24 cellular contexts compared by ENCODE assay signal in genomic region chr19:46482645-46483044, GRCh38. TPM values are rescaled to one million over a fixed set of nuclear protein-coding genes. Genes with fewer than 3 reads are reported as not detected.
A peak's percentile ranks its signal among the peaks of the same experiment; 100 is the strongest.
DNase-seq lines count a peak whose midpoint lies in the region; ATAC-seq and TF ChIP-seq lines count a peak whose summit lies in the region.
"Had no signal": no experiment of that assay in that cellular context is flagged by ENCODE, and none has a peak within 500 bp of the region (broad histone marks: within the 10 kb centered on the region; RNA-seq: fewer than 3 reads in every experiment).

No MANE protein-coding gene starts in this region.

- H3K36me3 Mint-ChIP-seq in nephron progenitor cell (ENCODE audit: low read depth) = no peaks in the 10 kb centered on the region

- H3K4me1 Mint-ChIP-seq in nephron progenitor cell = peaks cover 63% of the 10 kb centered on the region

- peaks cover 6% of the 10 kb centered on the region for H3K4me1 ChIP-seq in lower lobe of right lung

- H3K36me3 ChIP-seq in SU-DHL-6 (ENCODE audit: low read length) (no peaks in the 10 kb centered on the region), lower lobe of right lung (no peaks in the 10 kb centered on the region)
- H3K36me3 ChIP-seq: gastrocnemius medialis, left lung, MG63, upper lobe of left lung had no signal

- intact Hi-C loops in lower lobe of right lung (cut with DNase I) = loop anchor here (10.0 kb wide), 1 partner anchor 78 kb away; no protein-coding TSS in a partner anchor

- no peaks in the 10 kb centered on the region for H3K9me2 ChIP-seq in SU-DHL-6 (replicated peaks; ENCODE audit: insufficient read depth, low read length)

- H3K9me3 Mint-ChIP-seq in nephron progenitor cell = peaks cover 15% of the 10 kb centered on the region
- H3K9me3 Mint-ChIP-seq: activated CD4-positive, alpha-beta T cell treated with anti-CD3 and anti-CD28 coated beads, Interleukin-2, amount 10 ng/mL, durations not matched to agents 7 days and 5 days; activated naive CD8-positive, alpha-beta T cell treated with anti-CD3 and anti-CD28 coated beads, Interleukin-2, amount 50 U/mL, for 24 hours had no signal

- no peak overlapping the region for H3K9ac ChIP-seq in SU-DHL-6 (ENCODE audit: low read length)

- H3K27me3 Mint-ChIP-seq in nephron progenitor cell (ENCODE audit: low read depth, poor library complexity) = peaks cover 30% of the 10 kb centered on the region

- H2AFZ ChIP-seq in SU-DHL-6 (ENCODE audit: low read depth, low read length, severe bottlenecking) = no peak overlapping the region

- H3K79me2 ChIP-seq in SU-DHL-6 (ENCODE audit: insufficient read depth, low read length) = no peaks in the 10 kb centered on the region

- H3K4me3 ChIP-seq in AG10803 (ENCODE audit: low read length) = no peak overlapping the region
- no peak overlapping the region for H3K4me3 ChIP-seq in SU-DHL-6 (ENCODE audit: insufficient read depth, low read length, poor library complexity, severe bottlenecking)
- H3K4me3 ChIP-seq in fibroblast of pulmonary artery (replicated peaks; ENCODE audit: low read depth, low read length) = no peak overlapping the region
- H3K4me3 ChIP-seq in lower lobe of right lung = no peak overlapping the region
- H3K4me3 ChIP-seq: gastrocnemius medialis, left lung, MG63, mucosa of descending colon, upper lobe of left lung had no signal

- H3K27ac Mint-ChIP-seq in nephron progenitor cell = peak overlapping the region; percentile 77
- H3K27ac Mint-ChIP-seq: activated CD4-positive, alpha-beta T cell treated with anti-CD3 and anti-CD28 coated beads, Interleukin-2, amount 10 ng/mL, durations not matched to agents 7 days and 5 days; activated naive CD8-positive, alpha-beta T cell treated with anti-CD3 and anti-CD28 coated beads, Interleukin-2, amount 50 U/mL, for 24 hours had no signal

- no peaks in the 10 kb centered on the region for H4K20me1 ChIP-seq in SU-DHL-6 (ENCODE audit: low read depth, low read length)

- no peak for TF ChIP-seq CTCF in AG10803 (conservative IDR thresholded peaks at IDR 0.05; ENCODE audit: low read length)
- no peak for TF ChIP-seq CTCF in SU-DHL-6 (IDR thresholded peaks at IDR 0.05; ENCODE audit: insufficient read depth, low read length, poor library complexity, severe bottlenecking)
- TF ChIP-seq CTCF in fibroblast of pulmonary artery (IDR thresholded peaks at IDR 0.05; ENCODE audit: low read length, missing control alignments) = no peak
- no peak for TF ChIP-seq CTCF in nephron progenitor cell (IDR thresholded peaks at IDR 0.05)
- TF ChIP-seq CTCF in lower lobe of right lung (IDR thresholded peaks at IDR 0.05) = no peak

- DNase-seq in AG10803 (ENCODE audit: low read depth) (peak; percentile 54), fibroblast of pulmonary artery (ENCODE audit: low read depth) (peak; percentile 39), nephron progenitor cell (no peak), NCI-H146 treated with DMSO at 0.1 percent for 48 hours (lab: John Stamatoyannopoulos, UW; ENCODE audit: unreplicated experiment) (no peak), lower lobe of right lung (no peak), NCI-H128 (lab: John Stamatoyannopoulos, UW; ENCODE audit: unreplicated experiment) (no peak), SKM-1 treated with dmso at 0.1 percent for 144 hours (lab: John Stamatoyannopoulos, UW; ENCODE audit: unreplicated experiment) (no peak)
- DNase-seq: activated CD4-positive, alpha-beta T cell treated with anti-CD3 and anti-CD28 coated beads, Interleukin-2, amount 10 ng/mL, durations not matched to agents 7 days and 5 days; activated effector memory CD4-positive, alpha-beta T cell treated with Interleukin-2 at 50 U/mL for 16 hours; activated naive CD8-positive, alpha-beta T cell treated with anti-CD3 and anti-CD28 coated beads, Interleukin-2, amount 50 U/mL, for 24 hours; C1 segment of cervical spinal cord; dermis blood vessel endothelial cell; gastrocnemius medialis; left lung; mucosa of descending colon; NCI-H1436 treated with DMSO at 0.1 percent for 48 hours; NCI-H2171; SHP77 treated with DMSO at 0.1 percent for 48 hours; upper lobe of left lung had no signal

- H3K4me2 ChIP-seq in SU-DHL-6 (ENCODE audit: low read depth, low read length, poor library complexity, severe bottlenecking) = no peak overlapping the region

- H3K27ac ChIP-seq in SU-DHL-6 (ENCODE audit: low read depth, low read length) = peak overlapping the region; percentile 25
- no peak overlapping the region for H3K27ac ChIP-seq in lower lobe of right lung
- H3K27ac ChIP-seq: gastrocnemius medialis had no signal

- H3K9me3 ChIP-seq in SU-DHL-6 (ENCODE audit: insufficient read depth, low read length) = no peaks in the 10 kb centered on the region
- no peaks in the 10 kb centered on the region for H3K9me3 ChIP-seq in lower lobe of right lung
- H3K9me3 ChIP-seq: gastrocnemius medialis, left lung, MG63, mucosa of descending colon, upper lobe of left lung had no signal

- H3F3A ChIP-seq in SU-DHL-6 (ENCODE audit: insufficient read depth) = peaks cover 50% of the 10 kb centered on the region

- H3K4me3 Mint-ChIP-seq in nephron progenitor cell = no peak overlapping the region
- H3K4me3 Mint-ChIP-seq: activated CD4-positive, alpha-beta T cell treated with anti-CD3 and anti-CD28 coated beads, Interleukin-2, amount 10 ng/mL, durations not matched to agents 7 days and 5 days; activated naive CD8-positive, alpha-beta T cell treated with anti-CD3 and anti-CD28 coated beads, Interleukin-2, amount 50 U/mL, for 24 hours had no signal

- ATAC-seq in lower lobe of right lung = no peak
- ATAC-seq: activated naive CD8-positive, alpha-beta T cell treated with anti-CD3 and anti-CD28 coated beads, Interleukin-2, amount 50 U/mL, for 24 hours; mucosa of descending colon had no signal

- H3K27me3 ChIP-seq in SU-DHL-6 (ENCODE audit: low read length) (no peaks in the 10 kb centered on the region), lower lobe of right lung (ENCODE audit: low read depth) (peaks cover 9% of the 10 kb centered on the region)
- H3K27me3 ChIP-seq: MG63 had no signal

RNA-seq across cellular contexts. Expression of gene PNMA8A, which starts 11.3 kb away (rescaled TPM):
- total RNA-seq in lower lobe of right lung = 1.5 TPM
- total RNA-seq: activated CD4-positive, alpha-beta T cell treated with anti-CD3 and anti-CD28 coated beads, Interleukin-2, amount 10 ng/mL, durations not matched to agents 7 days and 5 days; OCI-LY7; T-helper 1 cell treated with Interleukin-12 subunit alpha and Interleukin-12 subunit beta and Interleukin-4 antibody, amounts not matched to agents 30 ng/mL and 1 ng/mL, for 36 hours had no signal

RNA-seq across cellular contexts. Expression of gene PNMA8B, which starts 13.0 kb away (rescaled TPM):
- total RNA-seq in lower lobe of right lung = 1.5 TPM
- total RNA-seq: T-helper 1 cell treated with Interleukin-12 subunit alpha and Interleukin-12 subunit beta and Interleukin-4 antibody, amounts not matched to agents 30 ng/mL and 1 ng/mL, for 36 hours had no signal

RNA-seq across cellular contexts. Expression of gene PNMA8C, which starts 53.9 kb away (rescaled TPM):
- 0.18 TPM for total RNA-seq in lower lobe of right lung
- total RNA-seq: activated CD4-positive, alpha-beta T cell treated with anti-CD3 and anti-CD28 coated beads, Interleukin-2, amount 10 ng/mL, durations not matched to agents 7 days and 5 days; dermis blood vessel endothelial cell; endothelial cell of umbilical vein; gastrocnemius medialis; T-helper 1 cell treated with Interleukin-12 subunit alpha and Interleukin-12 subunit beta and Interleukin-4 antibody, amounts not matched to agents 30 ng/mL and 1 ng/mL, for 36 hours had no signal

Comparison
In these comparisons a context has a peak if more than half of its experiments do, and no peak if none do; other contexts are left out.
1. DNase-seq: peak in AG10803 (single experiment) and fibroblast of pulmonary artery (single experiment); none in nephron progenitor cell (single experiment), NCI-H146 treated with DMSO at 0.1 percent for 48 hours (single experiment), lower lobe of right lung (single experiment), NCI-H128 (single experiment) and SKM-1 treated with dmso at 0.1 percent for 144 hours (single experiment).